ENCODE assay signal across 18 cellular contexts in genomic region chr16:14180431-14181059, GRCh38.
DNase-seq lines count a peak whose midpoint lies in the region; ATAC-seq, FAIRE-seq and TF ChIP-seq lines count a peak whose summit lies in the region.
"Had no signal": no experiment of that assay in that cellular context is flagged by ENCODE, and none has a peak within 500 bp of the region (broad histone marks: within the 10 kb centered on the region; RNA-seq: fewer than 3 reads in every experiment).

No MANE protein-coding gene starts in this region.

- no peaks in the 10 kb centered on the region for H3K36me3 ChIP-seq in PC-3 (ENCODE audit: low read depth, low read length)
- no peaks in the 10 kb centered on the region for H3K36me3 ChIP-seq in lower lobe of right lung
- H3K36me3 ChIP-seq: prostate gland had no signal

- TF ChIP-seq EP300 in A549 (IDR thresholded peaks at IDR 0.05): no peak

- TF ChIP-seq POLR2A in A549 (IDR thresholded peaks at IDR 0.05; ENCODE audit: low read length): no peak

- no peak for TF ChIP-seq RAD21 in A549 (conservative IDR thresholded peaks at IDR 0.05 in 1 of 2, IDR thresholded peaks at IDR 0.05 in 1 of 2)

- no peak overlapping the region for H3K27ac Mint-ChIP-seq in activated CD4-positive, alpha-beta memory T cell treated with anti-CD3 and anti-CD28 coated beads, Interleukin-2, amount 10 ng/mL, durations not matched to agents 7 days and 5 days
- H3K27ac Mint-ChIP-seq: activated naive CD4-positive, alpha-beta T cell treated with anti-CD3 and anti-CD28 coated beads, Interleukin-2, amount 50 U/mL, for 72 hours; naive thymus-derived CD8-positive, alpha-beta T cell; T-helper 2 cell treated with Interferon-gamma antibody and Interleukin-4, amounts not matched to agents 5 μg/mL and 100 μg/mL, for 36 hours had no signal

- H3K4me3 Mint-ChIP-seq in activated CD4-positive, alpha-beta memory T cell treated with anti-CD3 and anti-CD28 coated beads, Interleukin-2, amount 10 ng/mL, durations not matched to agents 7 days and 5 days: no peak overlapping the region
- H3K4me3 Mint-ChIP-seq: brain; naive thymus-derived CD8-positive, alpha-beta T cell; T-helper 2 cell treated with Interferon-gamma antibody and Interleukin-4, amounts not matched to agents 5 μg/mL and 100 μg/mL, for 36 hours had no signal

- H3K9me3 ChIP-seq in A549 (no peaks in the 10 kb centered on the region), PC-3 (ENCODE audit: low read length) (no peaks in the 10 kb centered on the region), lower lobe of right lung (no peaks in the 10 kb centered on the region)
- H3K9me3 ChIP-seq: prostate gland had no signal

- H3K36me3 Mint-ChIP-seq in activated CD4-positive, alpha-beta memory T cell treated with anti-CD3 and anti-CD28 coated beads, Interleukin-2, amount 10 ng/mL, durations not matched to agents 7 days and 5 days (ENCODE audit: low read depth): no peaks in the 10 kb centered on the region
- H3K36me3 Mint-ChIP-seq: activated naive CD4-positive, alpha-beta T cell treated with anti-CD3 and anti-CD28 coated beads, Interleukin-2, amount 50 U/mL, for 72 hours; brain had no signal

- H3K9me3 Mint-ChIP-seq in activated CD4-positive, alpha-beta memory T cell treated with anti-CD3 and anti-CD28 coated beads, Interleukin-2, amount 10 ng/mL, durations not matched to agents 7 days and 5 days: no peaks in the 10 kb centered on the region
- H3K9me3 Mint-ChIP-seq: activated naive CD4-positive, alpha-beta T cell treated with anti-CD3 and anti-CD28 coated beads, Interleukin-2, amount 50 U/mL, for 72 hours; brain; naive thymus-derived CD8-positive, alpha-beta T cell; T-helper 2 cell treated with Interferon-gamma antibody and Interleukin-4, amounts not matched to agents 5 μg/mL and 100 μg/mL, for 36 hours had no signal

- H4K20me1 ChIP-seq in PC-3 (ENCODE audit: low read length): 0 out of 2 replicates have a peak, but pooled peaks cover 3% of the 10 kb centered on the region

- TF ChIP-seq CTCF in A549 (IDR thresholded peaks at IDR 0.05): no peak
- TF ChIP-seq CTCF in PC-3 (conservative IDR thresholded peaks at IDR 0.05; ENCODE audit: low read depth, low read length): no peak
- TF ChIP-seq CTCF in fibroblast of mammary gland (conservative IDR thresholded peaks at IDR 0.05; ENCODE audit: control insufficient read depth, insufficient read depth, low read depth, low read length): no peak
- no peak for TF ChIP-seq CTCF in lower lobe of right lung (IDR thresholded peaks at IDR 0.05)

- H3K4me1 ChIP-seq in A549: peaks cover 50% of the 10 kb centered on the region
- H3K4me1 ChIP-seq in PC-3 (ENCODE audit: insufficient read depth, low read length): peaks cover 38% of the 10 kb centered on the region
- H3K4me1 ChIP-seq in lower lobe of right lung: peaks cover 20% of the 10 kb centered on the region

- peak; percentile 54 to 59; a peak in 4 of 6 replicates for ATAC-seq in A549
- ATAC-seq in PC-3: no peak
- ATAC-seq in lower lobe of right lung: peak in 1 of 2 donors; percentile 66
- ATAC-seq in GM19395 (IDR thresholded peaks at IDR 0.05; ENCODE audit: unreplicated experiment): no peak
- no peak for ATAC-seq in HG03039 (IDR thresholded peaks at IDR 0.05; ENCODE audit: unreplicated experiment)
- ATAC-seq: GM12878; naive thymus-derived CD8-positive, alpha-beta T cell had no signal

- no peaks in the 10 kb centered on the region for H3K4me1 Mint-ChIP-seq in activated CD4-positive, alpha-beta memory T cell treated with anti-CD3 and anti-CD28 coated beads, Interleukin-2, amount 10 ng/mL, durations not matched to agents 7 days and 5 days

- H3K4me2 ChIP-seq in A549 (peak overlapping the region; percentile 58), PC-3 (ENCODE audit: low read length) (peak overlapping the region; percentile 34)

- peak overlapping the region; percentile 42 for H3K9ac ChIP-seq in PC-3 (ENCODE audit: low read length)

- no peaks in the 10 kb centered on the region for H3K27me3 Mint-ChIP-seq in activated CD4-positive, alpha-beta memory T cell treated with anti-CD3 and anti-CD28 coated beads, Interleukin-2, amount 10 ng/mL, durations not matched to agents 7 days and 5 days
- H3K27me3 Mint-ChIP-seq: brain; naive thymus-derived CD8-positive, alpha-beta T cell had no signal

- no peaks in the 10 kb centered on the region for H3K27me3 ChIP-seq in PC-3 (ENCODE audit: low read length)
- no peaks in the 10 kb centered on the region for H3K27me3 ChIP-seq in lower lobe of right lung (ENCODE audit: low read depth)

- no peak overlapping the region for H3K4me3 ChIP-seq in A549
- no peak overlapping the region for H3K4me3 ChIP-seq in PC-3 (ENCODE audit: low read length)
- no peak overlapping the region for H3K4me3 ChIP-seq in fibroblast of mammary gland (ENCODE audit: control insufficient read depth, low read depth, low read length)
- no peak overlapping the region for H3K4me3 ChIP-seq in lower lobe of right lung
- H3K4me3 ChIP-seq: GM12878, prostate gland had no signal

- no peak for FAIRE-seq in A549 (lab: Jason Lieb, UNC)
- FAIRE-seq: GM12878 had no signal

- intact Hi-C loops in PC-3 (cut with micrococcal nuclease) (loop anchor here (1.0 to 10.0 kb wide), 3 partner anchors 52 to 156 kb away; no protein-coding TSS in a partner anchor), lower lobe of right lung (cut with DNase I) (no loop called here)

- CTCF ChIA-PET in A549 (lab: Yijun Ruan, JAX): no interaction called here
- CTCF ChIA-PET in PC-3 (lab: Charles Lee): no interaction called here
- CTCF ChIA-PET in activated CD4-positive, alpha-beta memory T cell treated with anti-CD3 and anti-CD28 coated beads, Interleukin-2, amount 10 ng/mL, durations not matched to agents 7 days and 5 days (lab: Charles Lee): no interaction called here

- H3K9me2 ChIP-seq in PC-3 (replicated peaks; ENCODE audit: low read length): no peaks in the 10 kb centered on the region

- no peak overlapping the region for H2AFZ ChIP-seq in PC-3 (ENCODE audit: low read length)

- WGBS in A549 (ENCODE audit: missing lambda C conversion rate): 74% methylated on average over 5 of the region's 5 CpGs

- POLR2A ChIA-PET in A549 (lab: Yijun Ruan, JAX): interaction anchor here (1.3 kb wide), 1 partner anchor 257 kb away, joined by 3 read pairs; no protein-coding TSS in a partner anchor
- POLR2A ChIA-PET in PC-3 (lab: Charles Lee; ENCODE audit: unreplicated experiment): no interaction called here
- POLR2A ChIA-PET in activated CD4-positive, alpha-beta memory T cell treated with anti-CD3 and anti-CD28 coated beads, Interleukin-2, amount 10 ng/mL, durations not matched to agents 7 days and 5 days (lab: Charles Lee): no interaction called here

- 0 out of 2 replicates have a peak, but pooled peaks cover 11% of the 10 kb centered on the region for H3K79me2 ChIP-seq in PC-3 (ENCODE audit: low read length)

- no TSS peak for BruUV-seq in PC-3 (replicated peaks; lab: Mats Ljungman, UMichigan)

- H3F3A ChIP-seq in PC-3 (ENCODE audit: low read length, unreplicated experiment): peaks cover 6% of the 10 kb centered on the region

- DNase-seq in A549 (ENCODE audit: low read depth in 1 of 2, low spot score in 1 of 2) (peak in 1 of 2 experiments; percentile 19), PC-3 (no peak), fibroblast of mammary gland (ENCODE audit: low read depth) (peak; percentile 54), lower lobe of right lung (peak; percentile 50), NCI-H226 (no peak)
- no peak for DNase-seq in activated CD4-positive, alpha-beta memory T cell treated with anti-CD3 and anti-CD28 coated beads, Interleukin-2, amount 10 ng/mL, durations not matched to agents 7 days and 5 days
- DNase-seq: activated CD4-positive, alpha-beta T cell treated with anti-CD3 and anti-CD28 coated beads for 4 hours; hypothalamus; naive thymus-derived CD8-positive, alpha-beta T cell; NCI-H1092 treated with DMSO at 0.1 percent for 48 hours; SHP77 had no signal

- peak overlapping the region; percentile 75 to 83 for H3K27ac ChIP-seq in A549
- peak overlapping the region; percentile 69 for H3K27ac ChIP-seq in PC-3 (ENCODE audit: low read length)
- H3K27ac ChIP-seq in lower lobe of right lung: no peak overlapping the region
- H3K27ac ChIP-seq: prostate gland had no signal

TF ChIP-seq in A549, 52 proteins besides CTCF, POLR2A, EP300 and RAD21 (continues in another document):
- TF ChIP-seq KDM5A (IDR thresholded peaks at IDR 0.05): no peak
- TF ChIP-seq CBX2 (IDR thresholded peaks at IDR 0.05; ENCODE audit: borderline replicate concordance, low read depth): no peak
- TF ChIP-seq NFE2L2 (conservative IDR thresholded peaks at IDR 0.05; ENCODE audit: low read length): no peak
- TF ChIP-seq PHF8 (IDR thresholded peaks at IDR 0.05; ENCODE audit: borderline replicate concordance, low read depth): no peak
- no peak for TF ChIP-seq JUNB (IDR thresholded peaks at IDR 0.05)
- no peak for TF ChIP-seq GATA3 (IDR thresholded peaks at IDR 0.05; ENCODE audit: borderline replicate concordance)
- TF ChIP-seq MAZ (IDR thresholded peaks at IDR 0.05; ENCODE audit: borderline replicate concordance, low read depth, low read length): no peak
- no peak for TF ChIP-seq REST (IDR thresholded peaks at IDR 0.05)

Comparison
In these comparisons a context has a peak if more than half of its experiments do, and no peak if none do; other contexts are left out.
1. ATAC-seq: peak in A549 (2 of 2); none in PC-3 (single experiment), GM19395 (single experiment) and HG03039 (single experiment).
2. DNase-seq: peak in fibroblast of mammary gland (single experiment) and lower lobe of right lung (single experiment); none in PC-3 (single experiment), activated CD4-positive, alpha-beta memory T cell treated with anti-CD3 and anti-CD28 coated beads, Interleukin-2, amount 10 ng/mL, durations not matched to agents 7 days and 5 days (single experiment) and NCI-H226 (single experiment).